1 cellular context compared by ENCODE assay signal in the genomic region with DNA sequence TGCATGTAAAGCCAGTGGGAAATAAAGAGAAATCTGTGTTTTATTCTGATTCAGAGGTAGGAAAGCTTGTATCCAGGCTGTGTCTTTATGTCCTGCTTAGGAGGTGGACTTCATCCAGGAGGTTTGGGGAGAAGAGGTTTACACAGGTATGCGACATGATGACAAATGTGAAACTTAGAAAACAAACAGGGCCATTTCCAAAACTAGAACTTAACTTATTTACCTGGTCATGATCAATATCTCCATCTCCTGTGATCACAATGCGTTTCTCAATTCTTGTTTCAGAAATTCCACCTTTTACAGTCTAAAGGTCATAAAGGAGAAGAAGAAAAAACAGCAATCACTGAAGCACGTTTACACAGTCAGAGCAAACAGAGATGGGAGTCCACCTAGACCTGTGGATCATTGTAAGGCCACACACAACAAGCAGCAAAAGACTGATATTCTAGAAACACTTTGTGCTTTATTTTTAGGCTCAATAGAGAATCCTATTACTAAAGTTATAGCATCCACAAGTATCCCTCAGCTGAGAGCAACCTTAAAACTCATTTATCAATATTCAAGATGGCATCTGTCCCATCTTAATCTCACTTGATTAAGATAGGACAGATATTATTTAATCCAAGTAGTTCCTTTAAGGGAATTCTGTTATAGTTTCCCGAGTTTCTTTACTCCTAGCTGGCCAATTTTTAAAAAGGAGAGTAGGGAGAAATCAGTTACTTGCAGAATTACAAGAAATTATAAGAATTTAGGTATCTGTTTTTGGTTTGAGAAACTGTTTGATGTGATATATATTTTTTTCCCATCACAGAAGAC.
A peak's percentile ranks its signal among the peaks of the same experiment; 100 is the strongest.
TF ChIP-seq lines count a peak whose summit lies in the region.

No MANE protein-coding gene starts in this region.

TF ChIP-seq in HepG2, 621 proteins besides CTCF, POLR2A, EP300 and RAD21 (continued from another document):
- TF ChIP-seq, protein P1, sequence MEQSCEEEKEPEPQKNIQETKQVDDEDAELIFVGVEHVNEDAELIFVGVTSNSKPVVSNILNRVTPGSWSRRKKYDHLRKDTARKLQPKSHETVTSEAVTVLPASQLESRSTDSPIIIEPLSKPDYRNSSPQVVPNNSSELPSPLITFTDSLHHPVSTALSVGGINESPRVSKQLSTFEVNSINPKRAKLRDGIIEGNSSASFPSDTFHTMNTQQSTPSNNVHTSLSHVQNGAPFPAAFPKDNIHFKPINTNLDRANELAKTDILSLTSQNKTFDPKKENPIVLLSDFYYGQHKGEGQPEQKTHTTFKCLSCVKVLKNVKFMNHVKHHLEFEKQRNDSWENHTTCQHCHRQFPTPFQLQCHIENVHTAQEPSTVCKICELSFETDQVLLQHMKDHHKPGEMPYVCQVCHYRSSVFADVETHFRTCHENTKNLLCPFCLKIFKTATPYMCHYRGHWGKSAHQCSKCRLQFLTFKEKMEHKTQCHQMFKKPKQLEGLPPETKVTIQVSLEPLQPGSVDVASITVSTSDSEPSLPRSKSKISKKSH (CRISPR knock-in tag; IDR thresholded peaks at IDR 0.05; ENCODE audit: borderline replicate concordance) = no peak
- TF ChIP-seq SATB2 (CRISPR knock-in tag; IDR thresholded peaks at IDR 0.05) (no peak), KDM4B (CRISPR knock-in tag; IDR thresholded peaks at IDR 0.05) (0 out of 2 replicates have a peak, but pooled peaks have one; percentile 56), MBD4 (IDR thresholded peaks at IDR 0.05; ENCODE audit: borderline replicate concordance, low read length) (peak; percentile 98), ZBTB38 (CRISPR knock-in tag; IDR thresholded peaks at IDR 0.05) (no peak), SMAD1 (CRISPR knock-in tag; IDR thresholded peaks at IDR 0.05; ENCODE audit: borderline replicate concordance, low read depth) (no peak), PAF1 (CRISPR knock-in tag; IDR thresholded peaks at IDR 0.05) (no peak), ZNF569 (CRISPR knock-in tag; IDR thresholded peaks at IDR 0.05; ENCODE audit: borderline replicate concordance) (peak; percentile 79; the same call in 1 of the 2 replicates), PHF20 (CRISPR knock-in tag; IDR thresholded peaks at IDR 0.05) (no peak), ZNF451 (CRISPR knock-in tag; IDR thresholded peaks at IDR 0.05) (no peak), SP4 (CRISPR knock-in tag; IDR thresholded peaks at IDR 0.05) (no peak), CEBPG (CRISPR knock-in tag; IDR thresholded peaks at IDR 0.05) (peak; percentile 97), PHF8 (CRISPR knock-in tag; IDR thresholded peaks at IDR 0.05) (peak; percentile 40; the same call in 1 of the 2 replicates), SALL2 (CRISPR knock-in tag; IDR thresholded peaks at IDR 0.05) (peak; percentile 81; the same call in 1 of the 2 replicates), HOXA3 (CRISPR knock-in tag; IDR thresholded peaks at IDR 0.05) (peak; percentile 74), SRSF1 (optimal IDR thresholded peaks at IDR 0.05; ENCODE audit: low read depth, low read length) (no peak), ZNF841 (CRISPR knock-in tag; IDR thresholded peaks at IDR 0.05; ENCODE audit: borderline replicate concordance) (no peak), ZNF510 (CRISPR knock-in tag; IDR thresholded peaks at IDR 0.05; ENCODE audit: low read depth) (no peak), ZBTB20 (CRISPR knock-in tag; IDR thresholded peaks at IDR 0.05; ENCODE audit: borderline replicate concordance, low read depth) (peak; percentile 96), ZSCAN30 (CRISPR knock-in tag; IDR thresholded peaks at IDR 0.05) (no peak), ZNF549 (CRISPR knock-in tag; IDR thresholded peaks at IDR 0.05) (no peak), ARNT2 (CRISPR knock-in tag; IDR thresholded peaks at IDR 0.05; ENCODE audit: low read depth) (peak; percentile 63; the same call in 1 of the 2 replicates), ZNF235 (CRISPR knock-in tag; IDR thresholded peaks at IDR 0.05; ENCODE audit: borderline replicate concordance) (no peak)
- TF ChIP-seq, protein P2, sequence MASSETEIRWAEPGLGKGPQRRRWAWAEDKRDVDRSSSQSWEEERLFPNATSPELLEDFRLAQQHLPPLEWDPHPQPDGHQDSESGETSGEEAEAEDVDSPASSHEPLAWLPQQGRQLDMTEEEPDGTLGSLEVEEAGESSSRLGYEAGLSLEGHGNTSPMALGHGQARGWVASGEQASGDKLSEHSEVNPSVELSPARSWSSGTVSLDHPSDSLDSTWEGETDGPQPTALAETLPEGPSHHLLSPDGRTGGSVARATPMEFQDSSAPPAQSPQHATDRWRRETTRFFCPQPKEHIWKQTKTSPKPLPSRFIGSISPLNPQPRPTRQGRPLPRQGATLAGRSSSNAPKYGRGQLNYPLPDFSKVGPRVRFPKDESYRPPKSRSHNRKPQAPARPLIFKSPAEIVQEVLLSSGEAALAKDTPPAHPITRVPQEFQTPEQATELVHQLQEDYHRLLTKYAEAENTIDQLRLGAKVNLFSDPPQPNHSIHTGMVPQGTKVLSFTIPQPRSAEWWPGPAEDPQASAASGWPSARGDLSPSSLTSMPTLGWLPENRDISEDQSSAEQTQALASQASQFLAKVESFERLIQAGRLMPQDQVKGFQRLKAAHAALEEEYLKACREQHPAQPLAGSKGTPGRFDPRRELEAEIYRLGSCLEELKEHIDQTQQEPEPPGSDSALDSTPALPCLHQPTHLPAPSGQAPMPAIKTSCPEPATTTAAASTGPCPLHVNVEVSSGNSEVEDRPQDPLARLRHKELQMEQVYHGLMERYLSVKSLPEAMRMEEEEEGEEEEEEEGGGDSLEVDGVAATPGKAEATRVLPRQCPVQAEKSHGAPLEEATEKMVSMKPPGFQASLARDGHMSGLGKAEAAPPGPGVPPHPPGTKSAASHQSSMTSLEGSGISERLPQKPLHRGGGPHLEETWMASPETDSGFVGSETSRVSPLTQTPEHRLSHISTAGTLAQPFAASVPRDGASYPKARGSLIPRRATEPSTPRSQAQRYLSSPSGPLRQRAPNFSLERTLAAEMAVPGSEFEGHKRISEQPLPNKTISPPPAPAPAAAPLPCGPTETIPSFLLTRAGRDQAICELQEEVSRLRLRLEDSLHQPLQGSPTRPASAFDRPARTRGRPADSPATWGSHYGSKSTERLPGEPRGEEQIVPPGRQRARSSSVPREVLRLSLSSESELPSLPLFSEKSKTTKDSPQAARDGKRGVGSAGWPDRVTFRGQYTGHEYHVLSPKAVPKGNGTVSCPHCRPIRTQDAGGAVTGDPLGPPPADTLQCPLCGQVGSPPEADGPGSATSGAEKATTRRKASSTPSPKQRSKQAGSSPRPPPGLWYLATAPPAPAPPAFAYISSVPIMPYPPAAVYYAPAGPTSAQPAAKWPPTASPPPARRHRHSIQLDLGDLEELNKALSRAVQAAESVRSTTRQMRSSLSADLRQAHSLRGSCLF (CRISPR knock-in tag; IDR thresholded peaks at IDR 0.05; ENCODE audit: borderline replicate concordance) = no peak
- TF ChIP-seq, protein P3, sequence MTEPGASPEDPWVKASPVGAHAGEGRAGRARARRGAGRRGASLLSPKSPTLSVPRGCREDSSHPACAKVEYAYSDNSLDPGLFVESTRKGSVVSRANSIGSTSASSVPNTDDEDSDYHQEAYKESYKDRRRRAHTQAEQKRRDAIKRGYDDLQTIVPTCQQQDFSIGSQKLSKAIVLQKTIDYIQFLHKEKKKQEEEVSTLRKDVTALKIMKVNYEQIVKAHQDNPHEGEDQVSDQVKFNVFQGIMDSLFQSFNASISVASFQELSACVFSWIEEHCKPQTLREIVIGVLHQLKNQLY (CRISPR knock-in tag; IDR thresholded peaks at IDR 0.05) = peak; percentile 96
- TF ChIP-seq, protein P4, sequence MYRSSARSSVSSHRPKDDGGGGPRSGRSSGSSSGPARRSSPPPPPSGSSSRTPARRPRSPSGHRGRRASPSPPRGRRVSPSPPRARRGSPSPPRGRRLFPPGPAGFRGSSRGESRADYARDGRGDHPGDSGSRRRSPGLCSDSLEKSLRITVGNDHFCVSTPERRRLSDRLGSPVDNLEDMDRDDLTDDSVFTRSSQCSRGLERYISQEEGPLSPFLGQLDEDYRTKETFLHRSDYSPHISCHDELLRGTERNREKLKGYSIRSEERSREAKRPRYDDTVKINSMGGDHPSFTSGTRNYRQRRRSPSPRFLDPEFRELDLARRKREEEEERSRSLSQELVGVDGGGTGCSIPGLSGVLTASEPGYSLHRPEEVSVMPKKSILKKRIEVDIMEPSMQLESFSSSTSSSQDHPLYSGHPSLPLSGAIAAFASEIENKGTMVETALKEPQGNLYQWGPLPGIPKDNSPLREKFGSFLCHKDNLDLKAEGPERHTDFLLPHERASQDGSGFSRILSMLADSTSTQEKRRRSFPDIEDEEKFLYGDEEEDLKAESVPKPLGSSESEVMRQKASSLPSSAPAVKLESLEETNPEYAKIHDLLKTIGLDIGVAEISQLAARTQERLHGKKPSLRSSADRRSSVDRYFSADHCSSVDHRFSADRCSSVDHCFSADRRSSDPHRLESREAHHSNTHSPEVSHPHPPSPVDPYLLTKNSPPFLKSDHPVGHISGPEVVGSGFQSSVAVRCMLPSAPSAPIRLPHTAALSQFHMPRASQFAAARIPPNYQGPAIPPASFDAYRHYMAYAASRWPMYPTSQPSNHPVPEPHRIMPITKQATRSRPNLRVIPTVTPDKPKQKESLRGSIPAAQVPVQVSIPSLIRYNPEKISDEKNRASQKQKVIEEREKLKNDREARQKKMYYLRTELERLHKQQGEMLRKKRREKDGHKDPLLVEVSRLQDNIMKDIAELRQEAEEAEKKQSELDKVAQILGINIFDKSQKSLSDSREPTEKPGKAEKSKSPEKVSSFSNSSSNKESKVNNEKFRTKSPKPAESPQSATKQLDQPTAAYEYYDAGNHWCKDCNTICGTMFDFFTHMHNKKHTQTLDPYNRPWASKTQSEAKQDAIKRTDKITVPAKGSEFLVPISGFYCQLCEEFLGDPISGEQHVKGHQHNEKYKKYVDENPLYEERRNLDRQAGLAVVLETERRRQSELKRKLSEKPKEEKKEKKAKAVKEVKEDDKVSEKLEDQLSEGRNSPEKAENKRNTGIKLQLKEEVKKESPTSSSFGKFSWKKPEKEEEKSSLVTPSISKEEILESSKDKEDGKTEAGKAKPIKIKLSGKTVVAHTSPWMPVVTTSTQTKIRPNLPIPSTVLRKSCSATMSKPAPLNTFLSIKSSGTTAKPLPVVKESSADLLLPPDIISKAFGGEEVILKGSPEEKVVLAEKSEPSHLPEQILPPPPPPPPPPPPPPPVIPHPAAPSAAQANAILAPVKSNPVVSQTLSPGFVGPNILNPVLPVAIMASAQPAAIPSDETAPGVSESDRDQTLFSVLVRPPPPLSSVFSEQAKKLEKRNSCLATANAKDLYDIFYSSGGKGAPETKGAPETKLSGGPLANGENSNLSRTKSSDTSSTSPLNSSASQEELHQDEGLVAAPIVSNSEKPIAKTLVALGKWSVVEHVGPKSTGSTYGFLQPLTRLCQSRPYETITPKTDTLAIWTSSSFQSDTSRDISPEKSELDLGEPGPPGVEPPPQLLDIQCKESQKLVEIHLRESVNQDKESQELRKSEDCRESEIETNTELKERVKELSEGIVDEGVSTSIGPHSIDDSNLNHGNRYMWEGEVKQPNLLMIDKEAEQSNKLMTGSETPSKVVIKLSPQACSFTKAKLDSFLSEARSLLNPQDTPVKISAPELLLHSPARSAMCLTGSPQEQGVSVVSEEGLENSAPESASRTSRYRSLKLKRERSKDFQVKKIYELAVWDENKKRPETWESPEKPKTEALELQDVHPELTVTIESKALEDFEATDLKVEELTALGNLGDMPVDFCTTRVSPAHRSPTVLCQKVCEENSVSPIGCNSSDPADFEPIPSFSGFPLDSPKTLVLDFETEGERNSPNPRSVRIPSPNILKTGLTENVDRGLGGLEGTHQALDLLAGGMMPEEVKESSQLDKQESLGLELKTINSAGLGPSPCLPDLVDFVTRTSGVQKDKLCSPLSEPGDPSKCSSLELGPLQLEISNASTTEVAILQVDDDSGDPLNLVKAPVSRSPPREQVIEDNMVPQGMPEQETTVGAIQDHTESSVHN (CRISPR knock-in tag; IDR thresholded peaks at IDR 0.05) = no peak
- TF ChIP-seq, protein P5, sequence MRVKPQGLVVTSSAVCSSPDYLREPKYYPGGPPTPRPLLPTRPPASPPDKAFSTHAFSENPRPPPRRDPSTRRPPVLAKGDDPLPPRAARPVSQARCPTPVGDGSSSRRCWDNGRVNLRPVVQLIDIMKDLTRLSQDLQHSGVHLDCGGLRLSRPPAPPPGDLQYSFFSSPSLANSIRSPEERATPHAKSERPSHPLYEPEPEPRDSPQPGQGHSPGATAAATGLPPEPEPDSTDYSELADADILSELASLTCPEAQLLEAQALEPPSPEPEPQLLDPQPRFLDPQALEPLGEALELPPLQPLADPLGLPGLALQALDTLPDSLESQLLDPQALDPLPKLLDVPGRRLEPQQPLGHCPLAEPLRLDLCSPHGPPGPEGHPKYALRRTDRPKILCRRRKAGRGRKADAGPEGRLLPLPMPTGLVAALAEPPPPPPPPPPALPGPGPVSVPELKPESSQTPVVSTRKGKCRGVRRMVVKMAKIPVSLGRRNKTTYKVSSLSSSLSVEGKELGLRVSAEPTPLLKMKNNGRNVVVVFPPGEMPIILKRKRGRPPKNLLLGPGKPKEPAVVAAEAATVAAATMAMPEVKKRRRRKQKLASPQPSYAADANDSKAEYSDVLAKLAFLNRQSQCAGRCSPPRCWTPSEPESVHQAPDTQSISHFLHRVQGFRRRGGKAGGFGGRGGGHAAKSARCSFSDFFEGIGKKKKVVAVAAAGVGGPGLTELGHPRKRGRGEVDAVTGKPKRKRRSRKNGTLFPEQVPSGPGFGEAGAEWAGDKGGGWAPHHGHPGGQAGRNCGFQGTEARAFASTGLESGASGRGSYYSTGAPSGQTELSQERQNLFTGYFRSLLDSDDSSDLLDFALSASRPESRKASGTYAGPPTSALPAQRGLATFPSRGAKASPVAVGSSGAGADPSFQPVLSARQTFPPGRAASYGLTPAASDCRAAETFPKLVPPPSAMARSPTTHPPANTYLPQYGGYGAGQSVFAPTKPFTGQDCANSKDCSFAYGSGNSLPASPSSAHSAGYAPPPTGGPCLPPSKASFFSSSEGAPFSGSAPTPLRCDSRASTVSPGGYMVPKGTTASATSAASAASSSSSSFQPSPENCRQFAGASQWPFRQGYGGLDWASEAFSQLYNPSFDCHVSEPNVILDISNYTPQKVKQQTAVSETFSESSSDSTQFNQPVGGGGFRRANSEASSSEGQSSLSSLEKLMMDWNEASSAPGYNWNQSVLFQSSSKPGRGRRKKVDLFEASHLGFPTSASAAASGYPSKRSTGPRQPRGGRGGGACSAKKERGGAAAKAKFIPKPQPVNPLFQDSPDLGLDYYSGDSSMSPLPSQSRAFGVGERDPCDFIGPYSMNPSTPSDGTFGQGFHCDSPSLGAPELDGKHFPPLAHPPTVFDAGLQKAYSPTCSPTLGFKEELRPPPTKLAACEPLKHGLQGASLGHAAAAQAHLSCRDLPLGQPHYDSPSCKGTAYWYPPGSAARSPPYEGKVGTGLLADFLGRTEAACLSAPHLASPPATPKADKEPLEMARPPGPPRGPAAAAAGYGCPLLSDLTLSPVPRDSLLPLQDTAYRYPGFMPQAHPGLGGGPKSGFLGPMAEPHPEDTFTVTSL (CRISPR knock-in tag; IDR thresholded peaks at IDR 0.05; ENCODE audit: borderline replicate concordance) = peak; percentile 100
- TF ChIP-seq, protein P6, sequence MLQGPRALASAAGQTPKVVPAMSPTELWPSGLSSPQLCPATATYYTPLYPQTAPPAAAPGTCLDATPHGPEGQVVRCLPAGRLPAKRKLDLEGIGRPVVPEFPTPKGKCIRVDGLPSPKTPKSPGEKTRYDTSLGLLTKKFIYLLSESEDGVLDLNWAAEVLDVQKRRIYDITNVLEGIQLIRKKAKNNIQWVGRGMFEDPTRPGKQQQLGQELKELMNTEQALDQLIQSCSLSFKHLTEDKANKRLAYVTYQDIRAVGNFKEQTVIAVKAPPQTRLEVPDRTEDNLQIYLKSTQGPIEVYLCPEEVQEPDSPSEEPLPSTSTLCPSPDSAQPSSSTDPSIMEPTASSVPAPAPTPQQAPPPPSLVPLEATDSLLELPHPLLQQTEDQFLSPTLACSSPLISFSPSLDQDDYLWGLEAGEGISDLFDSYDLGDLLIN (CRISPR knock-in tag; IDR thresholded peaks at IDR 0.05; ENCODE audit: borderline replicate concordance) = no peak
TF ChIP-seq in HepG2: peak in this region for 288.
